Comparison of ENCODE assay signal across 17 cellular contexts in the genomic region with DNA sequence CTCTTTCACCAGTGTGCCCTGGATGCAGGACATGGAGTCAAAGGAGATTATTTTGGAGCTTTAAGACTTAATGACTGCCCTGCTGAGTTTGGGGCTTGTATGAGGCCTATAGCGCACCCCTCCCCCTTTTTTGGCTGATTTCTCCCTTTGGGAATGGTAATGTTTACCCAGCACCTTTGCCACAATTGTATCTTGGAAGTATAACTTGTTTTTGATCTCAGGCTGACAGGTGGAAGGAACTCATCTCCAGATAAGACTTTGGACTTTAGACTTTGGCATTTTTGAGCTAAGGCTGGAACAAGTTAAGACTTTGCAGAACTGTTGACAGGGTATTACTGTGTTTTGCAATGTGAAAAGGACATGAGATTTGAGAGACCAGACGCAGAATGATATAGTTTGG.
DNase-seq lines count a peak whose midpoint lies in the region; ATAC-seq and TF ChIP-seq lines count a peak whose summit lies in the region.
"Had no signal": no experiment of that assay in that cellular context is flagged by ENCODE, and none has a peak within 500 bp of the region (broad histone marks: within the 10 kb centered on the region; RNA-seq: fewer than 3 reads in every experiment).

No MANE protein-coding gene starts in this region.

- H3K4me1 ChIP-seq in colonic mucosa (no peaks in the 10 kb centered on the region), H9 (ENCODE audit: insufficient read depth, low read length) (no peaks in the 10 kb centered on the region)

- H3K27ac ChIP-seq in 22Rv1 = peak overlapping the region; percentile 31; the same call in 1 of the 2 replicates
- H3K27ac ChIP-seq in colonic mucosa = no peak overlapping the region
- no peak overlapping the region for H3K27ac ChIP-seq in H9 (ENCODE audit: insufficient read length, low read depth, low read length)
- H3K27ac ChIP-seq: BLaER1 treated with 17β-estradiol and CSF1 and Interleukin-3, amounts not matched to agents 10 nM and 100 nM had no signal

- H3K36me3 ChIP-seq in colonic mucosa = no peaks in the 10 kb centered on the region

- H3K56ac ChIP-seq in H9 (ENCODE audit: insufficient read length, low read depth, low read length) = no peak overlapping the region

- no peak overlapping the region for H4K5ac ChIP-seq in H9 (ENCODE audit: insufficient read length, low read depth, low read length)

- H3T11ph ChIP-seq in H9 (ENCODE audit: low read length) = no peak overlapping the region

- H2BK20ac ChIP-seq in H9 (ENCODE audit: low read depth, low read length, poor library complexity, severe bottlenecking) = no peak overlapping the region

- no peak overlapping the region for H3K23ac ChIP-seq in H9 (ENCODE audit: insufficient read length, low read depth, low read length)

- no peak overlapping the region for H3K27ac Mint-ChIP-seq in H9
- H3K27ac Mint-ChIP-seq: GM23338 had no signal

- H4K8ac ChIP-seq in H9 (replicated peaks; ENCODE audit: insufficient read length, low read depth, low read length) = no peak overlapping the region

- peaks cover 9 to 53% (median 23%) of the 10 kb centered on the region in 3 experiments for H3K36me3 Mint-ChIP-seq in H9 (ENCODE audit: insufficient read depth in 1 of 3, low read depth in 3 of 3)

- H3K4me2 ChIP-seq in H9 (ENCODE audit: insufficient read depth, insufficient read length, low read length) = no peak overlapping the region
- H3K4me2 ChIP-seq: BLaER1 treated with 17β-estradiol and CSF1 and Interleukin-3, amounts not matched to agents 10 nM and 100 nM; GM23338 had no signal

- DNase-seq in colonic mucosa (peak; percentile 31), left colon (peak in 1 of 2 donors; percentile 10), mucosa of gallbladder (ENCODE audit: low spot score) (peak; percentile 65), activated gamma-delta T cell treated with Interleukin-2 at 50 U/mL for 16 hours (no peak), H9 (no peak), GM13976 (ENCODE audit: low spot score) (no peak), kidney glomerular epithelial cell (lab: John Stamatoyannopoulos, UW) (no peak)
- DNase-seq: 8988T; Calu3; CD4-positive, CD25-positive, alpha-beta regulatory T cell; DMS 273 treated with DMSO at 0.1 percent for 48 hours; DMS79; H7 had no signal

- peak; percentile 93 for ATAC-seq in left colon
- ATAC-seq: GM12878, GM23338 had no signal

- no peaks in the 10 kb centered on the region for H3K79me1 ChIP-seq in H9 (ENCODE audit: insufficient read depth, low read depth, low read length, poor library complexity, severe bottlenecking)

- no peak overlapping the region for H3K4me3 ChIP-seq in colonic mucosa
- H3K4me3 ChIP-seq: BLaER1 treated with 17β-estradiol and CSF1 and Interleukin-3, amounts not matched to agents 10 nM and 100 nM; GM12878; GM23338 had no signal

- no peak overlapping the region for H2BK15ac ChIP-seq in H9 (ENCODE audit: low read depth, low read length)

- H2BK120ac ChIP-seq in H9 (ENCODE audit: low read depth, low read length, poor library complexity, severe bottlenecking) = no peak overlapping the region

- H3K4ac ChIP-seq in H9 (ENCODE audit: low read depth, low read length) = no peak overlapping the region

- no peak overlapping the region for H2BK5ac ChIP-seq in H9 (ENCODE audit: insufficient read length, low read length)

- H3K14ac ChIP-seq in H9 (ENCODE audit: insufficient read depth, low read length) = no peak overlapping the region

- no peak overlapping the region for H2AFZ ChIP-seq in H9 (ENCODE audit: low read length)
- H2AFZ ChIP-seq: GM23338 had no signal

- H4K91ac ChIP-seq in H9 (ENCODE audit: insufficient read length, low read depth, low read length) = no peak overlapping the region

- no peak overlapping the region for H3K9ac ChIP-seq in colonic mucosa (ENCODE audit: low read depth in 2 of 2, low read length in 2 of 2)
- H3K9ac ChIP-seq in H9 (ENCODE audit: extremely low read depth, insufficient read length, low read length) = no peak overlapping the region
- H3K9ac ChIP-seq: BLaER1 treated with 17β-estradiol and CSF1 and Interleukin-3, amounts not matched to agents 10 nM and 100 nM had no signal

- no peaks in the 10 kb centered on the region for H4K20me1 ChIP-seq in H9 (ENCODE audit: control insufficient read depth, insufficient read depth, insufficient read length)
- H4K20me1 ChIP-seq: BLaER1 treated with 17β-estradiol and CSF1 and Interleukin-3, amounts not matched to agents 10 nM and 100 nM had no signal

- H3K79me2 ChIP-seq in H9 (ENCODE audit: insufficient read depth, low read length) = no peaks in the 10 kb centered on the region

- no peaks in the 10 kb centered on the region for H3K4me1 Mint-ChIP-seq in H9
- H3K4me1 Mint-ChIP-seq: GM23338 had no signal

- H3K9me3 Mint-ChIP-seq in H9 = peaks cover 14 to 34% of the 10 kb centered on the region in 2 experiments; a peak in 4 of 5 replicates

- no peak overlapping the region for H3K18ac ChIP-seq in H9 (ENCODE audit: insufficient read length, low read depth, low read length)

- H3K27me3 Mint-ChIP-seq in H9 (ENCODE audit: low read depth) = no peaks in the 10 kb centered on the region; the same call in 1 of the 2 replicates
- H3K27me3 Mint-ChIP-seq: CD4-positive, CD25-positive, alpha-beta regulatory T cell had no signal

- no peak overlapping the region; a peak in 1 of 5 replicates for H3K4me3 Mint-ChIP-seq in H9
- H3K4me3 Mint-ChIP-seq: CD4-positive, CD25-positive, alpha-beta regulatory T cell; GM23338 had no signal

- H3K9me3 ChIP-seq in colonic mucosa (no peaks in the 10 kb centered on the region), H9 (ENCODE audit: control insufficient read depth, low read depth, low read length) (no peaks in the 10 kb centered on the region)

- no peak overlapping the region for H2BK12ac ChIP-seq in H9 (ENCODE audit: insufficient read length, low read depth, low read length)

- intact Hi-C loops in colonic mucosa (cut with DNase I) = no loop called here
- intact Hi-C loops in left colon (cut with DNase I, micrococcal nuclease) = no loop called here

- no CpG with 5 or more reads among the region's 2 CpGs for WGBS in H9 (ENCODE audit: extremely low coverage, insufficient read length, low lambda C conversion rate)

- in situ Hi-C loops in GM13976 (cut with MboI; ENCODE audit: low sequenced_read_pairs, unreplicated experiment) = no loop called here

- H3K27me3 ChIP-seq in colonic mucosa = no peaks in the 10 kb centered on the region
- no peaks in the 10 kb centered on the region for H3K27me3 ChIP-seq in H9 (ENCODE audit: insufficient read depth, low read length)
- H3K27me3 ChIP-seq: BLaER1 treated with 17β-estradiol and CSF1 and Interleukin-3, amounts not matched to agents 10 nM and 100 nM had no signal

- no peaks in the 10 kb centered on the region for H3K23me2 ChIP-seq in H9 (ENCODE audit: insufficient read length, low read depth, low read length, poor library complexity, severe bottlenecking)

- TF ChIP-seq CTCF in 22Rv1 (IDR thresholded peaks at IDR 0.05) (no peak), colonic mucosa (IDR thresholded peaks at IDR 0.05) (no peak), H9 (conservative IDR thresholded peaks at IDR 0.05) (no peak), GM13976 (IDR thresholded peaks at IDR 0.05; ENCODE audit: borderline replicate concordance, control extremely low read depth, extremely low read depth, insufficient read depth, missing control alignments) (no peak)

- H2AK5ac ChIP-seq in H9 (ENCODE audit: insufficient read length, low read length) = no peak overlapping the region

Comparison
In these comparisons a context has a peak if more than half of its experiments do, and no peak if none do; other contexts are left out.
1. DNase-seq: peak in colonic mucosa (single experiment) and mucosa of gallbladder (single experiment); none in activated gamma-delta T cell treated with Interleukin-2 at 50 U/mL for 16 hours (single experiment), H9 (single experiment), GM13976 (single experiment) and kidney glomerular epithelial cell (single experiment).